14 cellular contexts compared by ENCODE assay signal in the genomic region with DNA sequence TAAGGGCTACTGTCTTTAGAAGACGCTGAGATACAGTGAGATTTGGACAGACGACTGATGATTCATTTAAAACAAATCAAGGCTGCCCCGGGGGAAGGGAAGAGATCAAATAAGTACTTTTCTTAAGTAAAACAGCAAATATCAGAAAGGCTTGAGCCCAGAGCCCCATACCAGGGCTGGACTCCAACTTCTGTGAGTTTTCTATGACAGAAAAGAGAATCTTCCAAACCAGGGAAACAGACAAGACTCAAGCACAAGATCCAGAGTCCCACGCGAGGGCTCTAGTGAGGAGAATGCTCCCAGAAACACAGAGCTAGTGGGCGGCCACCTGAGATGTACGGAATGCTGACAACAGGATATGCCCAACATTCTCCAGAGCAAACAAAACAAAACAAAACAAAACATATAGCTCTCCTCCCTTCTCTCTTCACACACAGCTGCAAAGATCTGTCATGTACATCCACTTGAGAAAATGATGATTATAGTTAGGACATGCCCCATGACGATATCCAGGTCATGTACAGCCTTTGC. TPM values are rescaled to one million over a fixed set of nuclear protein-coding genes. Genes with fewer than 3 reads are reported as not detected.
A peak's percentile ranks its signal among the peaks of the same experiment; 100 is the strongest.
DNase-seq lines count a peak whose midpoint lies in the region; ATAC-seq and TF ChIP-seq lines count a peak whose summit lies in the region.
"Had no signal": no experiment of that assay in that cellular context is flagged by ENCODE, and none has a peak within 500 bp of the region (broad histone marks: within the 10 kb centered on the region; RNA-seq: fewer than 3 reads in every experiment).

No MANE protein-coding gene starts in this region.

- H3K27ac Mint-ChIP-seq in type B pancreatic cell = peak overlapping the region; percentile 88
- H3K27ac Mint-ChIP-seq: effector memory CD8-positive, alpha-beta T cell; immature natural killer cell had no signal

- peaks cover 81% of the 10 kb centered on the region for H3K4me1 ChIP-seq in lower lobe of right lung

- DNase-seq in NCI-H2029 (lab: John Stamatoyannopoulos, UW) (peak; percentile 15), NCI-H2029 treated with DMSO at 0.1 percent for 48 hours (lab: John Stamatoyannopoulos, UW) (no peak), choroid plexus epithelial cell (ENCODE audit: low read depth) (peak; percentile 84), lower lobe of right lung (no peak), type B pancreatic cell (ENCODE audit: extremely low spot score, unreplicated experiment) (no peak), NCI-H524 (lab: John Stamatoyannopoulos, UW) (no peak)
- DNase-seq in activated CD4-positive, alpha-beta T cell treated with anti-CD3 and anti-CD28 coated beads for 1 hour = no peak
- no peak for DNase-seq in activated CD8-positive, alpha-beta memory T cell treated with anti-CD3 and anti-CD28 coated beads, Interleukin-2, amount 50 U/mL, for 4 hours
- DNase-seq: effector memory CD8-positive, alpha-beta T cell; GDM1; immature natural killer cell; ovary; RPMI8226; WERI-Rb-1 had no signal

- no peaks in the 10 kb centered on the region for H3K36me3 Mint-ChIP-seq in type B pancreatic cell

- H3K27me3 Mint-ChIP-seq in type B pancreatic cell = peaks cover 7% of the 10 kb centered on the region
- H3K27me3 Mint-ChIP-seq: effector memory CD8-positive, alpha-beta T cell had no signal

- TF ChIP-seq CTCF in choroid plexus epithelial cell (conservative IDR thresholded peaks at IDR 0.05; ENCODE audit: low read depth, low read length) (no peak), lower lobe of right lung (IDR thresholded peaks at IDR 0.05) (no peak), type B pancreatic cell (conservative IDR thresholded peaks at IDR 0.05) (no peak)

- no peak for ATAC-seq in lower lobe of right lung
- ATAC-seq: effector memory CD8-positive, alpha-beta T cell had no signal

- H3K4me3 ChIP-seq in choroid plexus epithelial cell (ENCODE audit: low read depth, low read length) (peak overlapping the region; percentile 14), lower lobe of right lung (no peak overlapping the region)
- H3K4me3 ChIP-seq: ovary had no signal

- no peaks in the 10 kb centered on the region for H3K36me3 ChIP-seq in lower lobe of right lung
- H3K36me3 ChIP-seq: ovary, WERI-Rb-1 had no signal

- H3K27me3 ChIP-seq in lower lobe of right lung (ENCODE audit: low read depth) = no peaks in the 10 kb centered on the region
- H3K27me3 ChIP-seq: ovary had no signal

- intact Hi-C loops in lower lobe of right lung (cut with DNase I) = no loop called here

- peaks cover 49% of the 10 kb centered on the region for H3K4me1 Mint-ChIP-seq in type B pancreatic cell (ENCODE audit: unreplicated experiment)

- H3K27ac ChIP-seq in lower lobe of right lung = peak overlapping the region; percentile 61
- H3K27ac ChIP-seq: ovary, WERI-Rb-1 had no signal

- H3K4me3 Mint-ChIP-seq in type B pancreatic cell = peak overlapping the region; percentile 46
- H3K4me3 Mint-ChIP-seq: effector memory CD8-positive, alpha-beta T cell; immature natural killer cell had no signal

- no peaks in the 10 kb centered on the region for H3K9me3 Mint-ChIP-seq in type B pancreatic cell
- H3K9me3 Mint-ChIP-seq: effector memory CD8-positive, alpha-beta T cell; immature natural killer cell had no signal

- H3K9me3 ChIP-seq in lower lobe of right lung = no peaks in the 10 kb centered on the region
- H3K9me3 ChIP-seq: ovary had no signal

RNA-seq across cellular contexts. Expression of gene ACSL1, which starts 13.1 kb away (rescaled TPM):
- total RNA-seq in lower lobe of right lung (321 TPM), type B pancreatic cell (ENCODE audit: low replicate concordance) (89.0 and 156 TPM in 2 replicates)

Comparison
In these comparisons a context has a peak if more than half of its experiments do, and no peak if none do; other contexts are left out.
1. DNase-seq: peak in NCI-H2029 (single experiment) and choroid plexus epithelial cell (single experiment); none in NCI-H2029 treated with DMSO at 0.1 percent for 48 hours (single experiment), lower lobe of right lung (single experiment), type B pancreatic cell (single experiment), NCI-H524 (0 of 2), activated CD4-positive, alpha-beta T cell treated with anti-CD3 and anti-CD28 coated beads for 1 hour (single experiment) and activated CD8-positive, alpha-beta memory T cell treated with anti-CD3 and anti-CD28 coated beads, Interleukin-2, amount 50 U/mL, for 4 hours (single experiment).